Comparison of ENCODE assay signal across 1 cellular context in the genomic region with DNA sequence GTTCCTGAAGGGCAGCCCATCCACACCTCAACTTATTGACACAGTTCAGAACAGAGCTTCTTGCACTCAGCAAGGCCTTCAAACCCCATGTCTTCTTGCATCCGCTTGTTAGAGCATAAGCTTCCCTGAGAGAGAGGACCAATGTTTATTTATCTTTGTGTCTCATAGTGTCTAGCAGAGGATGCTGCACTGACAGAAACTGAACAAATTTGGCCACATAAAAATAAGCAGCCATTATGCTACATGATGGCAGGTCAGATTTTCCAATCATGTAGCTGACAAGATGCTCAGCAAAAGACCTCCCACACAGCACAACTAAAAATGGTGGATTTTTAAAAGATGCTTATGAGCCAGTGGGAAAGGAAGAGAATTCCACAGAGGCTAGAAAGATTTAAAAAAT.
TF ChIP-seq lines count a peak whose summit lies in the region.

No MANE protein-coding gene starts in this region.

TF ChIP-seq in GM23338, 12 proteins besides CTCF, POLR2A, EP300 and RAD21 (continued from another document):
- TF ChIP-seq, protein P1, sequence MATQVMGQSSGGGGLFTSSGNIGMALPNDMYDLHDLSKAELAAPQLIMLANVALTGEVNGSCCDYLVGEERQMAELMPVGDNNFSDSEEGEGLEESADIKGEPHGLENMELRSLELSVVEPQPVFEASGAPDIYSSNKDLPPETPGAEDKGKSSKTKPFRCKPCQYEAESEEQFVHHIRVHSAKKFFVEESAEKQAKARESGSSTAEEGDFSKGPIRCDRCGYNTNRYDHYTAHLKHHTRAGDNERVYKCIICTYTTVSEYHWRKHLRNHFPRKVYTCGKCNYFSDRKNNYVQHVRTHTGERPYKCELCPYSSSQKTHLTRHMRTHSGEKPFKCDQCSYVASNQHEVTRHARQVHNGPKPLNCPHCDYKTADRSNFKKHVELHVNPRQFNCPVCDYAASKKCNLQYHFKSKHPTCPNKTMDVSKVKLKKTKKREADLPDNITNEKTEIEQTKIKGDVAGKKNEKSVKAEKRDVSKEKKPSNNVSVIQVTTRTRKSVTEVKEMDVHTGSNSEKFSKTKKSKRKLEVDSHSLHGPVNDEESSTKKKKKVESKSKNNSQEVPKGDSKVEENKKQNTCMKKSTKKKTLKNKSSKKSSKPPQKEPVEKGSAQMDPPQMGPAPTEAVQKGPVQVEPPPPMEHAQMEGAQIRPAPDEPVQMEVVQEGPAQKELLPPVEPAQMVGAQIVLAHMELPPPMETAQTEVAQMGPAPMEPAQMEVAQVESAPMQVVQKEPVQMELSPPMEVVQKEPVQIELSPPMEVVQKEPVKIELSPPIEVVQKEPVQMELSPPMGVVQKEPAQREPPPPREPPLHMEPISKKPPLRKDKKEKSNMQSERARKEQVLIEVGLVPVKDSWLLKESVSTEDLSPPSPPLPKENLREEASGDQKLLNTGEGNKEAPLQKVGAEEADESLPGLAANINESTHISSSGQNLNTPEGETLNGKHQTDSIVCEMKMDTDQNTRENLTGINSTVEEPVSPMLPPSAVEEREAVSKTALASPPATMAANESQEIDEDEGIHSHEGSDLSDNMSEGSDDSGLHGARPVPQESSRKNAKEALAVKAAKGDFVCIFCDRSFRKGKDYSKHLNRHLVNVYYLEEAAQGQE (IDR thresholded peaks at IDR 0.05; ENCODE audit: unreplicated experiment), result no peak
- no peak for TF ChIP-seq EZH2phosphoT487 (IDR thresholded peaks at IDR 0.05; ENCODE audit: unreplicated experiment)
- no peak for TF ChIP-seq CREB1 (CRISPR knock-in tag; IDR thresholded peaks at IDR 0.05; ENCODE audit: low read depth)
- TF ChIP-seq NANOG (IDR thresholded peaks at IDR 0.05; ENCODE audit: borderline replicate concordance), result no peak
- no peak for TF ChIP-seq ZNF331 (CRISPR knock-in tag; IDR thresholded peaks at IDR 0.05; ENCODE audit: low read depth)
- TF ChIP-seq, protein P2, sequence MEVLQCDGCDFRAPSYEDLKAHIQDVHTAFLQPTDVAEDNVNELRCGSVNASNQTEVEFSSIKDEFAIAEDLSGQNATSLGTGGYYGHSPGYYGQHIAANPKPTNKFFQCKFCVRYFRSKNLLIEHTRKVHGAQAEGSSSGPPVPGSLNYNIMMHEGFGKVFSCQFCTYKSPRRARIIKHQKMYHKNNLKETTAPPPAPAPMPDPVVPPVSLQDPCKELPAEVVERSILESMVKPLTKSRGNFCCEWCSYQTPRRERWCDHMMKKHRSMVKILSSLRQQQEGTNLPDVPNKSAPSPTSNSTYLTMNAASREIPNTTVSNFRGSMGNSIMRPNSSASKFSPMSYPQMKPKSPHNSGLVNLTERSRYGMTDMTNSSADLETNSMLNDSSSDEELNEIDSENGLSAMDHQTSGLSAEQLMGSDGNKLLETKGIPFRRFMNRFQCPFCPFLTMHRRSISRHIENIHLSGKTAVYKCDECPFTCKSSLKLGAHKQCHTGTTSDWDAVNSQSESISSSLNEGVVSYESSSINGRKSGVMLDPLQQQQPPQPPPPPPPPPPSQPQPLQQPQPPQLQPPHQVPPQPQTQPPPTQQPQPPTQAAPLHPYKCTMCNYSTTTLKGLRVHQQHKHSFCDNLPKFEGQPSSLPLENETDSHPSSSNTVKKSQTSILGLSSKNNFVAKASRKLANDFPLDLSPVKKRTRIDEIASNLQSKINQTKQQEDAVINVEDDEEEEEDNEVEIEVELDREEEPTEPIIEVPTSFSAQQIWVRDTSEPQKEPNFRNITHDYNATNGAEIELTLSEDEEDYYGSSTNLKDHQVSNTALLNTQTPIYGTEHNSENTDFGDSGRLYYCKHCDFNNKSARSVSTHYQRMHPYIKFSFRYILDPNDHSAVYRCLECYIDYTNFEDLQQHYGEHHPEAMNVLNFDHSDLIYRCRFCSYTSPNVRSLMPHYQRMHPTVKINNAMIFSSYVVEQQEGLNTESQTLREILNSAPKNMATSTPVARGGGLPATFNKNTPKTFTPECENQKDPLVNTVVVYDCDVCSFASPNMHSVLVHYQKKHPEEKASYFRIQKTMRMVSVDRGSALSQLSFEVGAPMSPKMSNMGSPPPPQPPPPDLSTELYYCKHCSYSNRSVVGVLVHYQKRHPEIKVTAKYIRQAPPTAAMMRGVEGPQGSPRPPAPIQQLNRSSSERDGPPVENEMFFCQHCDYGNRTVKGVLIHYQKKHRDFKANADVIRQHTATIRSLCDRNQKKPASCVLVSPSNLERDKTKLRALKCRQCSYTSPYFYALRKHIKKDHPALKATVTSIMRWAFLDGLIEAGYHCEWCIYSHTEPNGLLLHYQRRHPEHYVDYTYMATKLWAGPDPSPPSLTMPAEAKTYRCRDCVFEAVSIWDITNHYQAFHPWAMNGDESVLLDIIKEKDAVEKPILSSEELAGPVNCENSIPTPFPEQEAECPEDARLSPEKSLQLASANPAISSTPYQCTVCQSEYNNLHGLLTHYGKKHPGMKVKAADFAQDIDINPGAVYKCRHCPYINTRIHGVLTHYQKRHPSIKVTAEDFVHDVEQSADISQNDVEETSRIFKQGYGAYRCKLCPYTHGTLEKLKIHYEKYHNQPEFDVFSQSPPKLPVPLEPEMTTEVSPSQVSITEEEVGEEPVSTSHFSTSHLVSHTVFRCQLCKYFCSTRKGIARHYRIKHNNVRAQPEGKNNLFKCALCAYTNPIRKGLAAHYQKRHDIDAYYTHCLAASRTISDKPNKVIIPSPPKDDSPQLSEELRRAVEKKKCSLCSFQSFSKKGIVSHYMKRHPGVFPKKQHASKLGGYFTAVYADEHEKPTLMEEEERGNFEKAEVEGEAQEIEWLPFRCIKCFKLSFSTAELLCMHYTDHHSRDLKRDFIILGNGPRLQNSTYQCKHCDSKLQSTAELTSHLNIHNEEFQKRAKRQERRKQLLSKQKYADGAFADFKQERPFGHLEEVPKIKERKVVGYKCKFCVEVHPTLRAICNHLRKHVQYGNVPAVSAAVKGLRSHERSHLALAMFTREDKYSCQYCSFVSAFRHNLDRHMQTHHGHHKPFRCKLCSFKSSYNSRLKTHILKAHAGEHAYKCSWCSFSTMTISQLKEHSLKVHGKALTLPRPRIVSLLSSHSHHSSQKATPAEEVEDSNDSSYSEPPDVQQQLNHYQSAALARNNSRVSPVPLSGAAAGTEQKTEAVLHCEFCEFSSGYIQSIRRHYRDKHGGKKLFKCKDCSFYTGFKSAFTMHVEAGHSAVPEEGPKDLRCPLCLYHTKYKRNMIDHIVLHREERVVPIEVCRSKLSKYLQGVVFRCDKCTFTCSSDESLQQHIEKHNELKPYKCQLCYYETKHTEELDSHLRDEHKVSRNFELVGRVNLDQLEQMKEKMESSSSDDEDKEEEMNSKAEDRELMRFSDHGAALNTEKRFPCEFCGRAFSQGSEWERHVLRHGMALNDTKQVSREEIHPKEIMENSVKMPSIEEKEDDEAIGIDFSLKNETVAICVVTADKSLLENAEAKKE (CRISPR knock-in tag; IDR thresholded peaks at IDR 0.05), result no peak
- TF ChIP-seq STAT1 (IDR thresholded peaks at IDR 0.05; ENCODE audit: unreplicated experiment), result no peak
- TF ChIP-seq, protein P3, sequence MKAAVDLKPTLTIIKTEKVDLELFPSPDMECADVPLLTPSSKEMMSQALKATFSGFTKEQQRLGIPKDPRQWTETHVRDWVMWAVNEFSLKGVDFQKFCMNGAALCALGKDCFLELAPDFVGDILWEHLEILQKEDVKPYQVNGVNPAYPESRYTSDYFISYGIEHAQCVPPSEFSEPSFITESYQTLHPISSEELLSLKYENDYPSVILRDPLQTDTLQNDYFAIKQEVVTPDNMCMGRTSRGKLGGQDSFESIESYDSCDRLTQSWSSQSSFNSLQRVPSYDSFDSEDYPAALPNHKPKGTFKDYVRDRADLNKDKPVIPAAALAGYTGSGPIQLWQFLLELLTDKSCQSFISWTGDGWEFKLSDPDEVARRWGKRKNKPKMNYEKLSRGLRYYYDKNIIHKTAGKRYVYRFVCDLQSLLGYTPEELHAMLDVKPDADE (IDR thresholded peaks at IDR 0.05), result no peak
- no peak for TF ChIP-seq ZNF114 (CRISPR knock-in tag; IDR thresholded peaks at IDR 0.05)
- TF ChIP-seq POLR2AphosphoS5 (IDR thresholded peaks at IDR 0.05; ENCODE audit: low read depth), result no peak
- no peak for TF ChIP-seq JUNB (IDR thresholded peaks at IDR 0.05; ENCODE audit: unreplicated experiment)
